ENCODE assay signal across 26 cellular contexts in genomic region chr1:227127891-227128290, GRCh38.
A peak's percentile ranks its signal among the peaks of the same experiment; 100 is the strongest.
DNase-seq lines count a peak whose midpoint lies in the region; ATAC-seq and TF ChIP-seq lines count a peak whose summit lies in the region.
"Had no signal": no experiment of that assay in that cellular context is flagged by ENCODE, and none has a peak within 500 bp of the region (broad histone marks: within the 10 kb centered on the region; RNA-seq: fewer than 3 reads in every experiment).

No MANE protein-coding gene starts in this region.

- peak overlapping the region; percentile 55 for H3K27ac Mint-ChIP-seq in WTC11
- H3K27ac Mint-ChIP-seq: activated CD4-positive, alpha-beta T cell treated with anti-CD3 and anti-CD28 coated beads, Interleukin-2, amount 10 ng/mL, durations not matched to agents 24 days and 14 days; activated naive CD8-positive, alpha-beta T cell; activated T-helper 1 cell treated with anti-CD3 and anti-CD28 coated beads, Interleukin-12 subunit alpha, Interleukin-12 subunit beta, Interleukin-2, Interleukin-4 antibody, amounts not matched to agents 30 ng/mL and 10 ng/mL and 1 ng/mL, durations not matched to agents 14 hours and 24 hours and 36 hours; naive thymus-derived CD4-positive, alpha-beta T cell; stimulated activated naive CD8-positive, alpha-beta T cell treated with anti-CD3 and anti-CD28 coated beads, Interleukin-15, Interleukin-2, amounts not matched to agents 100 ng/mL and 50 ng/mL, for 24 hours had no signal

- in situ Hi-C loops in KBM-7 (cut with MboI; ENCODE audit: low pct_unique_long_range_greater_than_20kb, low sequenced_read_pairs): no loop called here

- no peaks in the 10 kb centered on the region for H3K9me3 Mint-ChIP-seq in WTC11
- H3K9me3 Mint-ChIP-seq: activated CD4-positive, alpha-beta T cell treated with anti-CD3 and anti-CD28 coated beads, Interleukin-2, amount 10 ng/mL, durations not matched to agents 24 days and 14 days; activated T-helper 1 cell treated with anti-CD3 and anti-CD28 coated beads, Interleukin-12 subunit alpha, Interleukin-12 subunit beta, Interleukin-2, Interleukin-4 antibody, amounts not matched to agents 30 ng/mL and 10 ng/mL and 1 ng/mL, durations not matched to agents 14 hours and 24 hours and 36 hours; central memory CD8-positive, alpha-beta T cell; naive thymus-derived CD4-positive, alpha-beta T cell; stimulated activated naive CD8-positive, alpha-beta T cell treated with anti-CD3 and anti-CD28 coated beads, Interleukin-15, Interleukin-2, amounts not matched to agents 100 ng/mL and 50 ng/mL, for 24 hours had no signal

- H3K4me1 ChIP-seq in left ventricle myocardium inferior: no peaks in the 10 kb centered on the region
- H3K4me1 ChIP-seq: SJCRH30, tibial artery had no signal

- no peak overlapping the region for H3K4me3 Mint-ChIP-seq in WTC11
- H3K4me3 Mint-ChIP-seq: activated CD4-positive, alpha-beta T cell treated with anti-CD3 and anti-CD28 coated beads, Interleukin-2, amount 10 ng/mL, durations not matched to agents 24 days and 14 days; activated naive CD8-positive, alpha-beta T cell; activated T-helper 1 cell treated with anti-CD3 and anti-CD28 coated beads, Interleukin-12 subunit alpha, Interleukin-12 subunit beta, Interleukin-2, Interleukin-4 antibody, amounts not matched to agents 30 ng/mL and 10 ng/mL and 1 ng/mL, durations not matched to agents 14 hours and 24 hours and 36 hours; central memory CD8-positive, alpha-beta T cell; naive thymus-derived CD4-positive, alpha-beta T cell; stimulated activated naive CD8-positive, alpha-beta T cell treated with anti-CD3 and anti-CD28 coated beads, Interleukin-15, Interleukin-2, amounts not matched to agents 100 ng/mL and 50 ng/mL, for 24 hours had no signal

- peaks cover 25% of the 10 kb centered on the region for H3K4me1 Mint-ChIP-seq in WTC11
- H3K4me1 Mint-ChIP-seq: activated CD4-positive, alpha-beta T cell treated with anti-CD3 and anti-CD28 coated beads, Interleukin-2, amount 10 ng/mL, durations not matched to agents 24 days and 14 days; central memory CD8-positive, alpha-beta T cell; naive thymus-derived CD4-positive, alpha-beta T cell had no signal

- CTCF ChIA-PET in WTC11 (lab: Charles Lee): no interaction called here

- intact Hi-C loops in left ventricle myocardium inferior (cut with micrococcal nuclease): no loop called here

- H3K36me3 ChIP-seq in GM06990 (ENCODE audit: control insufficient read depth, insufficient read depth, low read length) (no peaks in the 10 kb centered on the region), left ventricle myocardium inferior (peaks cover 13% of the 10 kb centered on the region)
- H3K36me3 ChIP-seq: ovary had no signal

- H3K9me3 ChIP-seq in left ventricle myocardium inferior (replicated peaks): no peaks in the 10 kb centered on the region
- H3K9me3 ChIP-seq: heart right ventricle, ovary, SJCRH30, tibial artery had no signal

- TF ChIP-seq CTCF in GM06990 (IDR thresholded peaks at IDR 0.05; ENCODE audit: insufficient read depth, low read length, poor library complexity, severe bottlenecking): no peak
- no peak for TF ChIP-seq CTCF in WTC11 (IDR thresholded peaks at IDR 0.05)
- no peak for TF ChIP-seq CTCF in left ventricle myocardium inferior (IDR thresholded peaks at IDR 0.05; ENCODE audit: borderline replicate concordance)

- no peaks in the 10 kb centered on the region; the same call in 1 of the 2 replicates for H3K27me3 ChIP-seq in GM06990 (replicated peaks; ENCODE audit: control insufficient read depth, insufficient read depth, low read length)
- no peaks in the 10 kb centered on the region for H3K27me3 ChIP-seq in left ventricle myocardium inferior (ENCODE audit: low read depth)
- H3K27me3 ChIP-seq: heart right ventricle, ovary, SJCRH30, tibial artery had no signal

- H3K27me3 Mint-ChIP-seq in WTC11 (ENCODE audit: low read depth): no peaks in the 10 kb centered on the region
- H3K27me3 Mint-ChIP-seq: activated CD4-positive, alpha-beta T cell treated with anti-CD3 and anti-CD28 coated beads, Interleukin-2, amount 10 ng/mL, durations not matched to agents 24 days and 14 days; activated naive CD8-positive, alpha-beta T cell; stimulated activated naive CD8-positive, alpha-beta T cell treated with anti-CD3 and anti-CD28 coated beads, Interleukin-15, Interleukin-2, amounts not matched to agents 100 ng/mL and 50 ng/mL, for 24 hours had no signal

- no peak overlapping the region for H3K27ac ChIP-seq in left ventricle myocardium inferior (replicated peaks)
- H3K27ac ChIP-seq: heart right ventricle, ovary, SJCRH30, tibial artery had no signal

- ATAC-seq in GM19351 (IDR thresholded peaks at IDR 0.05; ENCODE audit: unreplicated experiment) (peak; percentile 86), HG02870 (IDR thresholded peaks at IDR 0.05; ENCODE audit: unreplicated experiment) (peak; percentile 84), WTC11 (no peak)
- ATAC-seq: heart right ventricle; left colon; naive thymus-derived CD4-positive, alpha-beta T cell had no signal

- peaks cover 11% of the 10 kb centered on the region for H3K36me3 Mint-ChIP-seq in WTC11
- H3K36me3 Mint-ChIP-seq: activated naive CD8-positive, alpha-beta T cell had no signal

- POLR2A ChIA-PET in WTC11 (lab: Charles Lee): no interaction called here

- H3K4me3 ChIP-seq in GM06990 (replicated peaks; ENCODE audit: low read depth, low read length) (no peak overlapping the region), left ventricle myocardium inferior (no peak overlapping the region)
- H3K4me3 ChIP-seq: heart right ventricle, ovary, SJCRH30, tibial artery had no signal

- DNase-seq in GM06990 (ENCODE audit: extremely low read depth, insufficient read length): peak; percentile 7
- DNase-seq in WTC11 (ENCODE audit: low spot score): no peak
- DNase-seq in left ventricle myocardium inferior: no peak
- DNase-seq in C1 segment of cervical spinal cord (lab: John Stamatoyannopoulos, UW): no peak
- DNase-seq in NCI-H226: no peak
- DNase-seq in KBM-7: no peak
- DNase-seq: 8988T; activated CD4-positive, alpha-beta T cell treated with anti-CD3 and anti-CD28 coated beads, Interleukin-2, amount 10 ng/mL, durations not matched to agents 24 days and 14 days; HCEC 1CT; heart right ventricle; IMR-90; left colon; naive thymus-derived CD4-positive, alpha-beta T cell; NCI-H1436; NCI-H524; ovary; SJCRH30; stimulated activated CD4-positive, alpha-beta T cell treated with anti-CD3 and anti-CD28 coated beads, Interleukin-4, amount 100 ng/mL, for 24 hours; T-helper 1 cell; tibial artery had no signal

TF ChIP-seq in WTC11, 78 proteins besides CTCF, POLR2A, EP300 and RAD21:
- TF ChIP-seq PRDM15 (CRISPR knock-in tag; IDR thresholded peaks at IDR 0.05): no peak
